In genomic region chr2:108531674-108532055, GRCh38 we compare ENCODE assay signal across 19 cellular contexts. TPM values are rescaled to one million over a fixed set of nuclear protein-coding genes. Genes with fewer than 3 reads are reported as not detected.
DNase-seq lines count a peak whose midpoint lies in the region; ATAC-seq and TF ChIP-seq lines count a peak whose summit lies in the region.
"Had no signal": no experiment of that assay in that cellular context is flagged by ENCODE, and none has a peak within 500 bp of the region (broad histone marks: within the 10 kb centered on the region; RNA-seq: fewer than 3 reads in every experiment).

No MANE protein-coding gene starts in this region.

- TF ChIP-seq CTCF in progenitor cell of endocrine pancreas (IDR thresholded peaks at IDR 0.05; ENCODE audit: unreplicated experiment) (no peak), ovary (IDR thresholded peaks at IDR 0.05) (no peak)

- H3K9me3 Mint-ChIP-seq in activated T-cell treated with anti-CD3 and anti-CD28 coated beads, Interleukin-2, amount 50 U/mL, for 24 hours = no peaks in the 10 kb centered on the region
- no peaks in the 10 kb centered on the region for H3K9me3 Mint-ChIP-seq in T-cell
- H3K9me3 Mint-ChIP-seq in progenitor cell of endocrine pancreas (ENCODE audit: low read depth) = no peaks in the 10 kb centered on the region
- H3K9me3 Mint-ChIP-seq in CD8-positive, alpha-beta memory T cell = no peaks in the 10 kb centered on the region
- H3K9me3 Mint-ChIP-seq: CD4-positive, alpha-beta T cell; H9 had no signal

- 83 to 90% (median 85%) methylated on average over 5 of the region's 5 CpGs for WGBS in ovary, 3 donors

- H3K4me3 Mint-ChIP-seq in activated T-cell treated with anti-CD3 and anti-CD28 coated beads, Interleukin-2, amount 50 U/mL, for 24 hours = peak overlapping the region; percentile 69
- peak overlapping the region in 2 of 3 donors; percentile 17 to 59 for H3K4me3 Mint-ChIP-seq in T-cell
- H3K4me3 Mint-ChIP-seq in progenitor cell of endocrine pancreas (ENCODE audit: low read depth) = peak overlapping the region; percentile 37
- H3K4me3 Mint-ChIP-seq in CD8-positive, alpha-beta memory T cell = peak overlapping the region in 2 of 7 donors; percentile 67 to 87
- H3K4me3 Mint-ChIP-seq: H9 had no signal

- H3K27me3 Mint-ChIP-seq in activated T-cell treated with anti-CD3 and anti-CD28 coated beads, Interleukin-2, amount 50 U/mL, for 24 hours = no peaks in the 10 kb centered on the region
- H3K27me3 Mint-ChIP-seq in T-cell (no peaks in the 10 kb centered on the region), progenitor cell of endocrine pancreas (no peaks in the 10 kb centered on the region)
- H3K27me3 Mint-ChIP-seq in CD8-positive, alpha-beta memory T cell = no peaks in the 10 kb centered on the region
- H3K27me3 Mint-ChIP-seq: CD4-positive, alpha-beta T cell had no signal

- H3K27ac Mint-ChIP-seq in activated T-cell treated with anti-CD3 and anti-CD28 coated beads, Interleukin-2, amount 50 U/mL, for 24 hours = no peak overlapping the region
- no peak overlapping the region for H3K27ac Mint-ChIP-seq in T-cell
- no peak overlapping the region for H3K27ac Mint-ChIP-seq in progenitor cell of endocrine pancreas
- no peak overlapping the region for H3K27ac Mint-ChIP-seq in CD8-positive, alpha-beta memory T cell

- H3K9me3 ChIP-seq in ovary = no peaks in the 10 kb centered on the region
- H3K9me3 ChIP-seq in CD8-positive, alpha-beta memory T cell (ENCODE audit: low read length) = no peaks in the 10 kb centered on the region

- no peak overlapping the region for H3K27ac ChIP-seq in ovary
- no peak overlapping the region for H3K27ac ChIP-seq in CD8-positive, alpha-beta memory T cell (ENCODE audit: low read depth, low read length)
- H3K27ac ChIP-seq: RWPE1 had no signal

- intact Hi-C loops in ovary (cut with DNase I) = loop anchor here in 1 of 4 donors (10.0 kb wide), 1 partner anchor 53 kb away; no protein-coding TSS in a partner anchor

- ATAC-seq in T-cell (replicated peaks in 1 of 4) = no peak

- no peak for TF ChIP-seq EP300 in ovary (IDR thresholded peaks at IDR 0.05)

- H3K4me3 ChIP-seq in GM08714 (ENCODE audit: low read length) (peak overlapping the region; percentile 56; the same call in 1 of the 2 replicates), ovary (no peak overlapping the region)
- H3K4me3 ChIP-seq in CD8-positive, alpha-beta memory T cell (ENCODE audit: low read length) = no peak overlapping the region

- H3K27me3 ChIP-seq in ovary = no peaks in the 10 kb centered on the region
- H3K27me3 ChIP-seq in CD8-positive, alpha-beta memory T cell (ENCODE audit: insufficient read depth, low read length, poor library complexity, severe bottlenecking) = no peaks in the 10 kb centered on the region

- peaks cover 8% of the 10 kb centered on the region for H3K36me3 Mint-ChIP-seq in activated T-cell treated with anti-CD3 and anti-CD28 coated beads, Interleukin-2, amount 50 U/mL, for 24 hours (ENCODE audit: low read depth)
- no peaks in the 10 kb centered on the region for H3K36me3 Mint-ChIP-seq in T-cell
- H3K36me3 Mint-ChIP-seq in progenitor cell of endocrine pancreas (ENCODE audit: insufficient read depth) = no peaks in the 10 kb centered on the region
- H3K36me3 Mint-ChIP-seq in CD8-positive, alpha-beta memory T cell = peaks cover 0 to 6% (median 0%) of the 10 kb centered on the region in 3 donors

- TF ChIP-seq POLR2A in ovary (IDR thresholded peaks at IDR 0.05) = no peak

- no peaks in the 10 kb centered on the region for H3K36me3 ChIP-seq in ovary
- H3K36me3 ChIP-seq in CD8-positive, alpha-beta memory T cell (ENCODE audit: insufficient read depth, low read length) = no peaks in the 10 kb centered on the region

- H3K4me1 Mint-ChIP-seq in activated T-cell treated with anti-CD3 and anti-CD28 coated beads, Interleukin-2, amount 50 U/mL, for 24 hours (ENCODE audit: low read depth) = peaks cover 30% of the 10 kb centered on the region
- H3K4me1 Mint-ChIP-seq in T-cell (peaks cover 26 to 35% (median 26%) of the 10 kb centered on the region in 3 donors), progenitor cell of endocrine pancreas (ENCODE audit: low read depth) (peaks cover 29% of the 10 kb centered on the region)
- peaks cover 25 to 38% (median 35%) of the 10 kb centered on the region in 3 donors for H3K4me1 Mint-ChIP-seq in CD8-positive, alpha-beta memory T cell

- H3K4me1 ChIP-seq in ovary (ENCODE audit: insufficient read depth) = no peaks in the 10 kb centered on the region
- H3K4me1 ChIP-seq in CD8-positive, alpha-beta memory T cell (ENCODE audit: insufficient read depth, low read length) = peaks cover 7% of the 10 kb centered on the region

- POLR2A ChIA-PET in T-cell (lab: Charles Lee) = interaction anchor here in 1 of 2 donors (0.7 kb wide), 1 partner anchor 76 kb away, joined by 5 read pairs; no protein-coding TSS in a partner anchor
- POLR2A ChIA-PET in CD8-positive, alpha-beta memory T cell (lab: Charles Lee) = no interaction called here

- CTCF ChIA-PET in T-cell (lab: Charles Lee) = interaction anchor here in 1 of 2 donors (1.2 kb wide), 1 partner anchor 52 kb away, joined by 4 read pairs; no protein-coding TSS in a partner anchor
- CTCF ChIA-PET in CD8-positive, alpha-beta memory T cell (lab: Charles Lee) = no interaction called here

- DNase-seq in activated T-cell treated with anti-CD3 and anti-CD28 coated beads, Interleukin-2, amount 50 U/mL, for 24 hours = no peak
- DNase-seq in activated T-cell treated with anti-CD3 and anti-CD28 coated beads for 4 hours (no peak), T-cell (no peak), progenitor cell of endocrine pancreas (ENCODE audit: low spot score, unreplicated experiment) (no peak), ovary (no peak)
- no peak for DNase-seq in CD8-positive, alpha-beta memory T cell
- DNase-seq: ACHN; AML-193; CD4-positive, alpha-beta T cell; DMS79; H9; MV-4-11; NCI-H1417; NCI-H187 treated with DMSO at 0.1 percent for 48 hours; NCI-H2171; NCI-H446 treated with DMSO at 0.1 percent for 48 hours; NK-92 treated with Interleukin-12 subunit alpha and Interleukin-12 subunit beta, amount 100 ng/mL, for 24 hours had no signal

RNA-seq across cellular contexts. Expression of gene LIMS1, which starts 2.6 kb away (rescaled TPM):
- total RNA-seq in T-cell (10 to 100 TPM; 55.5 to 82.8 (median 56.9) TPM), progenitor cell of endocrine pancreas (35.6 and 37.7 TPM in 2 replicates), ovary (10 to 100 TPM; 36.2 to 91.1 (median 52.4) TPM)
- polyA plus RNA-seq in ovary = 10 to 100 TPM; 38.8 to 39.8 TPM
- 10 to 100 TPM; 59.4 TPM for total RNA-seq in CD8-positive, alpha-beta memory T cell
- polyA plus RNA-seq in CD8-positive, alpha-beta memory T cell = 80.6 TPM
